8 cellular contexts compared by ENCODE assay signal in the genomic region with DNA sequence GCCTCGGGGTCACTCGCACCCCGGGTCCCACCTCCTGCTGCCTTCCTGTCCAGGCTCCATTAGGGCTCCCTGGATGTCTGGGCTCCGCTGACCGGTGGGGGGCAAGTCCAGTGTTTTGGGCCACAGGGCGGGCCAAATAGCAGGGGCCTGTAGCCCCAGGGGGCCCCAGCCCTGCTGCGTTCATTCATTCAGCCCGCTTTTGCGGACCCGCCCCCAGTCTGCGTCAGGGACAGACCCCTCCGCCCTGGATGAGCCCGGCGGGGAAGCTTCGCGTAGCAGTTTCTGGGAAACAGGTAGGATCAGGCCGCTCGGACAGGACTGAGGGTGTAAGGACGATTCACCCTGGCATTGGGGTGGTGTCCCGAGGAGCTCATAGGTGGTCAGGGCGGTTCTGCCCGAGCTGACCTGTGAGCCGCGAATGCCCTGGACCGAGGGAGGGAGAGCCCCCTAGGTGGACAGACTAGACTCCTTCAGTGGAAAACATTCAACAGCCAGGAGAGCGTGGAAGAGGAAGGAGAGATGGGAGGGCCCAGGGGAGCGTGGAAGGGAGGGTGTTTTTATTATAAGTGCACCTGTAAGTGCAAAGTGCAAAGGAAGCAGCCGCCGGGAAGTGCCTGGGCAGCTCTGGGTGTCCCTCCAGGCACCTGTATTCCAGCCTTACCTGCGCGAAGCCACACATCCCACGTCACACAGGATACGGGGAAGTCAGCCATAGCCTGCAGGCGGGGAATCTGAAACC. TPM values are rescaled to one million over a fixed set of nuclear protein-coding genes. Genes with fewer than 3 reads are reported as not detected.
DNase-seq lines count a peak whose midpoint lies in the region; ATAC-seq and TF ChIP-seq lines count a peak whose summit lies in the region.

No MANE protein-coding gene starts in this region.

- peak overlapping the region; percentile 21 to 96 (median 92) for H3K27ac Mint-ChIP-seq in brain

- H3K9me3 Mint-ChIP-seq in brain, result peaks cover 0 to 2% (median 0%) of the 10 kb centered on the region in 5 experiments

- no peak for TF ChIP-seq CTCF in brain (conservative IDR thresholded peaks at IDR 0.05)

- H3K27me3 Mint-ChIP-seq in brain, result peaks cover 14% of the 10 kb centered on the region

- peak overlapping the region; percentile 90 to 97 (median 95) for H3K4me3 Mint-ChIP-seq in brain

- ATAC-seq in HG02885 (IDR thresholded peaks at IDR 0.05; ENCODE audit: poor library complexity, unreplicated experiment), result peak; percentile 32

- peaks cover 52% of the 10 kb centered on the region for H3K4me1 Mint-ChIP-seq in brain

- peak; percentile 28 for DNase-seq in SIG-M5 treated with dmso at 0.1 percent for 504 hours (lab: John Stamatoyannopoulos, UW; ENCODE audit: unreplicated experiment)
- no peak for DNase-seq in SIG-M5 (lab: John Stamatoyannopoulos, UW)
- DNase-seq in NCI-H774 (lab: John Stamatoyannopoulos, UW), result peak; percentile 19
- peak; percentile 76 for DNase-seq in islet precursor cell
- DNase-seq in stimulated activated CD4-positive, alpha-beta T cell treated with anti-CD3 and anti-CD28 coated beads, Interleukin-2, amount 100 ng/mL, for 48 hours, result peak; percentile 17 to 24
- no peak for DNase-seq in NCI-H226

- H3K36me3 Mint-ChIP-seq in brain, result peaks cover 3% of the 10 kb centered on the region

RNA-seq across cellular contexts. Expression of a gene that starts 0.6 kb away (rescaled TPM):
- 56.9 TPM for polyA plus RNA-seq in brain (ENCODE audit: insufficient read depth, low read depth, low replicate concordance)

RNA-seq across cellular contexts. Expression of a gene that starts 51.8 kb away (rescaled TPM):
- polyA plus RNA-seq in brain (ENCODE audit: insufficient read depth, low read depth, low replicate concordance), result 125 TPM

Comparison
In these comparisons a context has a peak if more than half of its experiments do, and no peak if none do; other contexts are left out.
1. DNase-seq: peak in SIG-M5 treated with dmso at 0.1 percent for 504 hours (single experiment), NCI-H774 (single experiment), islet precursor cell (single experiment) and stimulated activated CD4-positive, alpha-beta T cell treated with anti-CD3 and anti-CD28 coated beads, Interleukin-2, amount 100 ng/mL, for 48 hours (2 of 2); none in SIG-M5 (single experiment) and NCI-H226 (single experiment).